In genomic region chr6:107941627-107942026, GRCh38 we compare ENCODE assay signal across 21 cellular contexts. TPM values are rescaled to one million over a fixed set of nuclear protein-coding genes. Genes with fewer than 3 reads are reported as not detected.
A peak's percentile ranks its signal among the peaks of the same experiment; 100 is the strongest.
DNase-seq lines count a peak whose midpoint lies in the region; ATAC-seq and TF ChIP-seq lines count a peak whose summit lies in the region.
"Had no signal": no experiment of that assay in that cellular context is flagged by ENCODE, and none has a peak within 500 bp of the region (broad histone marks: within the 10 kb centered on the region; RNA-seq: fewer than 3 reads in every experiment).

No MANE protein-coding gene starts in this region.

- no peaks in the 10 kb centered on the region for H3K27me3 Mint-ChIP-seq in activated T-helper 17 cell treated with anti-CD3 and anti-CD28 coated beads, Interleukin-2, amount 50 U/mL, for 72 hours
- no peaks in the 10 kb centered on the region for H3K27me3 Mint-ChIP-seq in nephron progenitor cell (ENCODE audit: low read depth, poor library complexity)
- H3K27me3 Mint-ChIP-seq: effector memory CD8-positive, alpha-beta T cell; naive B cell had no signal

- no peak for ATAC-seq in activated T-helper 17 cell treated with anti-CD3 and anti-CD28 coated beads, Interleukin-2, amount 50 U/mL, for 72 hours (replicated peaks)
- ATAC-seq: effector memory CD8-positive, alpha-beta T cell; gastroesophageal sphincter; Right ventricle myocardium inferior had no signal

- H3K36me3 Mint-ChIP-seq in activated T-helper 17 cell treated with anti-CD3 and anti-CD28 coated beads, Interleukin-2, amount 50 U/mL, for 72 hours (ENCODE audit: low read depth): peaks cover 26% of the 10 kb centered on the region
- H3K36me3 Mint-ChIP-seq in nephron progenitor cell (ENCODE audit: low read depth): peaks cover 61% of the 10 kb centered on the region
- H3K36me3 Mint-ChIP-seq: naive B cell had no signal

- peak in 2 of 3 experiments; percentile 18 to 79 for DNase-seq in NCI-H1417 (lab: John Stamatoyannopoulos, UW)
- no peak for DNase-seq in NCI-H1417 treated with DMSO at 0.1 percent for 48 hours (lab: John Stamatoyannopoulos, UW)
- DNase-seq in NCI-H187 treated with DMSO at 0.1 percent for 48 hours (lab: John Stamatoyannopoulos, UW): peak; percentile 43
- DNase-seq in nephron progenitor cell: no peak
- no peak for DNase-seq in germinal center (ENCODE audit: low spot score)
- no peak for DNase-seq in NCI-H226
- no peak for DNase-seq in activated CD8-positive, alpha-beta memory T cell treated with anti-CD3 and anti-CD28 coated beads, Interleukin-2, amount 50 U/mL, for 48 hours
- DNase-seq: 8988T; activated CD4-positive, alpha-beta T cell treated with anti-CD3 and anti-CD28 coated beads for 48 hours; effector memory CD8-positive, alpha-beta T cell; esophagus squamous epithelium; mesenchymal stem cell; naive B cell; NCI-H526 treated with DMSO at 0.1 percent for 48 hours; retina; spleen; stimulated activated CD4-positive, alpha-beta T cell treated with anti-CD3 and anti-CD28 coated beads, Interleukin-4, amount 100 ng/mL, for 24 hours; stimulated activated naive CD4-positive, alpha-beta T cell treated with Interleukin-2 at 50 U/mL for 16 hours had no signal

- no peaks in the 10 kb centered on the region for H3K9me3 Mint-ChIP-seq in activated T-helper 17 cell treated with anti-CD3 and anti-CD28 coated beads, Interleukin-2, amount 50 U/mL, for 72 hours
- peaks cover 41% of the 10 kb centered on the region for H3K9me3 Mint-ChIP-seq in nephron progenitor cell
- H3K9me3 Mint-ChIP-seq: effector memory CD8-positive, alpha-beta T cell; naive B cell had no signal

- peak overlapping the region; percentile 22 for H3K27ac Mint-ChIP-seq in activated T-helper 17 cell treated with anti-CD3 and anti-CD28 coated beads, Interleukin-2, amount 50 U/mL, for 72 hours
- H3K27ac Mint-ChIP-seq in nephron progenitor cell: peak overlapping the region; percentile 87

- TF ChIP-seq CTCF in nephron progenitor cell (IDR thresholded peaks at IDR 0.05): no peak

- peaks cover 24% of the 10 kb centered on the region for H3K4me1 Mint-ChIP-seq in activated T-helper 17 cell treated with anti-CD3 and anti-CD28 coated beads, Interleukin-2, amount 50 U/mL, for 72 hours
- H3K4me1 Mint-ChIP-seq in nephron progenitor cell: peaks cover 41% of the 10 kb centered on the region

- no peak overlapping the region for H3K4me3 Mint-ChIP-seq in activated T-helper 17 cell treated with anti-CD3 and anti-CD28 coated beads, Interleukin-2, amount 50 U/mL, for 72 hours
- no peak overlapping the region for H3K4me3 Mint-ChIP-seq in nephron progenitor cell
- H3K4me3 Mint-ChIP-seq: effector memory CD8-positive, alpha-beta T cell had no signal

RNA-seq across cellular contexts. Expression of gene SEC63, which starts 16.4 kb away (rescaled TPM):
- total RNA-seq in activated T-helper 17 cell treated with anti-CD3 and anti-CD28 coated beads, Interleukin-2, amount 50 U/mL, for 72 hours: 10 to 100 TPM; 72.6 to 88.0 TPM

Comparison
In these comparisons a context has a peak if more than half of its experiments do, and no peak if none do; other contexts are left out.
1. DNase-seq: peak in NCI-H1417 (2 of 3) and NCI-H187 treated with DMSO at 0.1 percent for 48 hours (single experiment); none in NCI-H1417 treated with DMSO at 0.1 percent for 48 hours (single experiment), nephron progenitor cell (single experiment), germinal center (single experiment), NCI-H226 (single experiment) and activated CD8-positive, alpha-beta memory T cell treated with anti-CD3 and anti-CD28 coated beads, Interleukin-2, amount 50 U/mL, for 48 hours (single experiment).